In the genomic region with DNA sequence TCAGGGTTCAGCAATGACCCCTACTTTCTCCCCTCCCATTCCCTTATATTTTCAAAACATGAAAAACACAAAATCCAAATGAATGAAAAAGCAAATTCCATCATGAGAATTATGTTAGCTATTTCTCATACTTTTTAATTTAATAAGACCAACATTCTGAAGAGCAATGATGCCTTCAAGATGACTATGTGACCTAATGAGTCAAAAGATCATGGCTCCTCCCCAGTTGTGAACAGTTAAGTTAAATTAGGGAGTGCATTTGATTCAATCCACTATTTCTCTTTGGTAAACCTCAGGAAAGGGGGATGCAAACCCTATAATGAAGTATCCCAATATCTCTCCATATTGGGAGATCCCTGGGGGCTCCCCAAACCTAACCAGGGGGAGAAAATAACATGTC, we compare ENCODE assay signal across 1 cellular context.
TF ChIP-seq lines count a peak whose summit lies in the region.

No MANE protein-coding gene starts in this region.

TF ChIP-seq in GM12878, 131 proteins besides CTCF, POLR2A, EP300 and RAD21 (continued from another document):
- TF ChIP-seq, protein P1, sequence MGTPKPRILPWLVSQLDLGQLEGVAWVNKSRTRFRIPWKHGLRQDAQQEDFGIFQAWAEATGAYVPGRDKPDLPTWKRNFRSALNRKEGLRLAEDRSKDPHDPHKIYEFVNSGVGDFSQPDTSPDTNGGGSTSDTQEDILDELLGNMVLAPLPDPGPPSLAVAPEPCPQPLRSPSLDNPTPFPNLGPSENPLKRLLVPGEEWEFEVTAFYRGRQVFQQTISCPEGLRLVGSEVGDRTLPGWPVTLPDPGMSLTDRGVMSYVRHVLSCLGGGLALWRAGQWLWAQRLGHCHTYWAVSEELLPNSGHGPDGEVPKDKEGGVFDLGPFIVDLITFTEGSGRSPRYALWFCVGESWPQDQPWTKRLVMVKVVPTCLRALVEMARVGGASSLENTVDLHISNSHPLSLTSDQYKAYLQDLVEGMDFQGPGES (IDR thresholded peaks at IDR 0.05): no peak
- TF ChIP-seq, protein P2, sequence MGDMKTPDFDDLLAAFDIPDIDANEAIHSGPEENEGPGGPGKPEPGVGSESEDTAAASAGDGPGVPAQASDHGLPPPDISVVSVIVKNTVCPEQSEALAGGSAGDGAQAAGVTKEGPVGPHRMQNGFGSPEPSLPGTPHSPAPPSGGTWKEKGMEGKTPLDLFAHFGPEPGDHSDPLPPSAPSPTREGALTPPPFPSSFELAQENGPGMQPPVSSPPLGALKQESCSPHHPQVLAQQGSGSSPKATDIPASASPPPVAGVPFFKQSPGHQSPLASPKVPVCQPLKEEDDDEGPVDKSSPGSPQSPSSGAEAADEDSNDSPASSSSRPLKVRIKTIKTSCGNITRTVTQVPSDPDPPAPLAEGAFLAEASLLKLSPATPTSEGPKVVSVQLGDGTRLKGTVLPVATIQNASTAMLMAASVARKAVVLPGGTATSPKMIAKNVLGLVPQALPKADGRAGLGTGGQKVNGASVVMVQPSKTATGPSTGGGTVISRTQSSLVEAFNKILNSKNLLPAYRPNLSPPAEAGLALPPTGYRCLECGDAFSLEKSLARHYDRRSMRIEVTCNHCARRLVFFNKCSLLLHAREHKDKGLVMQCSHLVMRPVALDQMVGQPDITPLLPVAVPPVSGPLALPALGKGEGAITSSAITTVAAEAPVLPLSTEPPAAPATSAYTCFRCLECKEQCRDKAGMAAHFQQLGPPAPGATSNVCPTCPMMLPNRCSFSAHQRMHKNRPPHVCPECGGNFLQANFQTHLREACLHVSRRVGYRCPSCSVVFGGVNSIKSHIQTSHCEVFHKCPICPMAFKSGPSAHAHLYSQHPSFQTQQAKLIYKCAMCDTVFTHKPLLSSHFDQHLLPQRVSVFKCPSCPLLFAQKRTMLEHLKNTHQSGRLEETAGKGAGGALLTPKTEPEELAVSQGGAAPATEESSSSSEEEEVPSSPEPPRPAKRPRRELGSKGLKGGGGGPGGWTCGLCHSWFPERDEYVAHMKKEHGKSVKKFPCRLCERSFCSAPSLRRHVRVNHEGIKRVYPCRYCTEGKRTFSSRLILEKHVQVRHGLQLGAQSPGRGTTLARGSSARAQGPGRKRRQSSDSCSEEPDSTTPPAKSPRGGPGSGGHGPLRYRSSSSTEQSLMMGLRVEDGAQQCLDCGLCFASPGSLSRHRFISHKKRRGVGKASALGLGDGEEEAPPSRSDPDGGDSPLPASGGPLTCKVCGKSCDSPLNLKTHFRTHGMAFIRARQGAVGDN (IDR thresholded peaks at IDR 0.05): no peak
- TF ChIP-seq SRF (IDR thresholded peaks at IDR 0.05; ENCODE audit: low read depth in 2 of 2, low read length in 2 of 2): no peak
- TF ChIP-seq, protein P3, sequence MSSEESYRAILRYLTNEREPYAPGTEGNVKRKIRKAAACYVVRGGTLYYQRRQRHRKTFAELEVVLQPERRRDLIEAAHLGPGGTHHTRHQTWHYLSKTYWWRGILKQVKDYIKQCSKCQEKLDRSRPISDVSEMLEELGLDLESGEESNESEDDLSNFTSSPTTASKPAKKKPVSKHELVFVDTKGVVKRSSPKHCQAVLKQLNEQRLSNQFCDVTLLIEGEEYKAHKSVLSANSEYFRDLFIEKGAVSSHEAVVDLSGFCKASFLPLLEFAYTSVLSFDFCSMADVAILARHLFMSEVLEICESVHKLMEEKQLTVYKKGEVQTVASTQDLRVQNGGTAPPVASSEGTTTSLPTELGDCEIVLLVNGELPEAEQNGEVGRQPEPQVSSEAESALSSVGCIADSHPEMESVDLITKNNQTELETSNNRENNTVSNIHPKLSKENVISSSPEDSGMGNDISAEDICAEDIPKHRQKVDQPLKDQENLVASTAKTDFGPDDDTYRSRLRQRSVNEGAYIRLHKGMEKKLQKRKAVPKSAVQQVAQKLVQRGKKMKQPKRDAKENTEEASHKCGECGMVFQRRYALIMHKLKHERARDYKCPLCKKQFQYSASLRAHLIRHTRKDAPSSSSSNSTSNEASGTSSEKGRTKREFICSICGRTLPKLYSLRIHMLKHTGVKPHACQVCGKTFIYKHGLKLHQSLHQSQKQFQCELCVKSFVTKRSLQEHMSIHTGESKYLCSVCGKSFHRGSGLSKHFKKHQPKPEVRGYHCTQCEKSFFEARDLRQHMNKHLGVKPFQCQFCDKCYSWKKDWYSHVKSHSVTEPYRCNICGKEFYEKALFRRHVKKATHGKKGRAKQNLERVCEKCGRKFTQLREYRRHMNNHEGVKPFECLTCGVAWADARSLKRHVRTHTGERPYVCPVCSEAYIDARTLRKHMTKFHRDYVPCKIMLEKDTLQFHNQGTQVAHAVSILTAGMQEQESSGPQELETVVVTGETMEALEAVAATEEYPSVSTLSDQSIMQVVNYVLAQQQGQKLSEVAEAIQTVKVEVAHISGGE (CRISPR knock-in tag; IDR thresholded peaks at IDR 0.05): no peak
- TF ChIP-seq RELA (IDR thresholded peaks at IDR 0.05; ENCODE audit: borderline replicate concordance, partially characterized antibody): no peak
- no peak for TF ChIP-seq STAT1 (conservative IDR thresholded peaks at IDR 0.05)
- TF ChIP-seq KDM1A (IDR thresholded peaks at IDR 0.05; ENCODE audit: borderline replicate concordance): no peak
